ENCODE assay signal across 8 cellular contexts in the genomic region with DNA sequence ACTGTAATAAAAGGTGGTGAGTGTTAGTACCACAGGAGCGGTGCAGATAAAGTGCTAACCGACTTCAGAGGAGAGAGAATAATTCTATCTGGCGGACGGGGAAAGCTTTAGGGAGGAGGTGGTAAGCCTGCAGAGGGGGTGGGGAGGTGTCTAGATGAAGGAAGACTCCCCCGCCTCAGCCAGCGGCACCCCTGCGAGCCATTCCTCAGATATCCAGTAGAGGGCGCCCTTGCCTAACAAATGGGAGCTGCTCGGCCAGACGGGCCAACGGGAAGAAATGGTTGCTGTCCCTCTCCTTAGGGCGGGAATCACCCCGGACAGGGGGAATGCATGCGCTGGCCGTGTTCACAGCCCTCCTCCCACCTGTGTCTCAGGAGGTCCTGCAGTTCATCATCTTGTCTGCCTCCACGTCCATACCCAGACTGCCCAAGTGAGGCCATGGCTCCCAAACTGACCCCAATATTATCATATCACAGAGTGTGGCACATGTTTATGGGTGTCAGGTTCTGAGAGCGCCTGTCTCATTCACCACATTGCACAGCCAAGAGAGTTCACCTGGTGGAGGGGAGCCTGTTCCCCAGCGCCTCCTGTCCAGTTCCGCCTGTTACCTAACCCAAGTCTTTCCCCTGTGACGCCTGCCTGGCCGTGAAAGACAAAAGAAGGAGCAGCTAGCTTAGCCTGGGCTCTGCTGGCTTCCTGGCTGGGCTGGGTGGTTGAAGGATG.
DNase-seq lines count a peak whose midpoint lies in the region; ATAC-seq and TF ChIP-seq lines count a peak whose summit lies in the region.

No MANE protein-coding gene starts in this region.

- TF ChIP-seq CTCF in HFFc6 (IDR thresholded peaks at IDR 0.05) (peak; percentile 99), right atrium auricular region (IDR thresholded peaks at IDR 0.05) (peak; percentile 91 to 98)

- no peak overlapping the region for H3K9ac ChIP-seq in adipocyte (ENCODE audit: low read length)

- H3K27me3 ChIP-seq in adipocyte (replicated peaks; ENCODE audit: control insufficient read depth, insufficient read depth, low read length) = peaks cover 2% of the 10 kb centered on the region
- H3K27me3 ChIP-seq in right atrium auricular region = no peaks in the 10 kb centered on the region
- H3K27me3 ChIP-seq in aorta (ENCODE audit: control insufficient read depth in 1 of 2, insufficient read depth in 2 of 2, low read length in 1 of 2) = no peaks in the 10 kb centered on the region

- 23 to 24% methylated on average over 21 of the region's 21 CpGs for WGBS in aorta, 2 donors

- no peaks in the 10 kb centered on the region for H3K36me3 Mint-ChIP-seq in HFFc6 (ENCODE audit: low read depth)

- ATAC-seq in aorta (ENCODE audit: low FRiP score) = peak; percentile 84

- H3K4me3 Mint-ChIP-seq in HFFc6 = no peak overlapping the region

- peaks cover 5% of the 10 kb centered on the region for H3K4me1 Mint-ChIP-seq in HFFc6 (ENCODE audit: low read depth)

- peaks cover 6% of the 10 kb centered on the region; the same call in 1 of the 2 replicates for H3K27me3 Mint-ChIP-seq in HFFc6 (ENCODE audit: insufficient read depth)

- no peak overlapping the region for H3K27ac Mint-ChIP-seq in HFFc6

- DNase-seq in ELF-1 (ENCODE audit: low read depth, low spot score) = peak; percentile 97
- DNase-seq in HFFc6 = peak; percentile 62
- DNase-seq in NCI-H1436 (lab: John Stamatoyannopoulos, UW) = peak; percentile 76
- DNase-seq in SW480 (ENCODE audit: low spot score) = peak; percentile 71
- peak; percentile 88 for DNase-seq in adipocyte (ENCODE audit: low read depth)
- peak; percentile 86 for DNase-seq in right atrium auricular region (ENCODE audit: low spot score)
- peak; percentile 15 for DNase-seq in pulmonary artery endothelial cell (ENCODE audit: low read depth, low spot score)
- DNase-seq in aorta = peak; percentile 73 to 91

- H3K27ac ChIP-seq in right atrium auricular region (no peak overlapping the region), aorta (ENCODE audit: low read depth in 1 of 2, low read length in 2 of 2) (no peak overlapping the region)

- no peaks in the 10 kb centered on the region for H3K9me3 ChIP-seq in adipocyte (ENCODE audit: control insufficient read depth, low read length)
- H3K9me3 ChIP-seq in right atrium auricular region = no peaks in the 10 kb centered on the region
- no peaks in the 10 kb centered on the region for H3K9me3 ChIP-seq in aorta (ENCODE audit: control insufficient read depth, low read length)

- H3K36me3 ChIP-seq in adipocyte (ENCODE audit: control insufficient read depth, insufficient read depth, low read length, severe bottlenecking) = peaks cover 6% of the 10 kb centered on the region
- no peaks in the 10 kb centered on the region for H3K36me3 ChIP-seq in right atrium auricular region
- no peaks in the 10 kb centered on the region for H3K36me3 ChIP-seq in aorta (ENCODE audit: control insufficient read depth in 1 of 2, insufficient read depth in 2 of 2, low read length in 1 of 2)

- no peaks in the 10 kb centered on the region for H3K9me3 Mint-ChIP-seq in HFFc6

- intact Hi-C loops in aorta (cut with DNase I) = loop anchor here (2.0 to 5.0 kb wide), 3 partner anchors 40 to 906 kb away; no protein-coding TSS in a partner anchor

- H3K4me3 ChIP-seq in adipocyte (ENCODE audit: low read length) = no peak overlapping the region
- no peak overlapping the region for H3K4me3 ChIP-seq in right atrium auricular region
- no peak overlapping the region for H3K4me3 ChIP-seq in aorta (ENCODE audit: low read length in 2 of 2)

- H3K4me1 ChIP-seq in adipocyte (ENCODE audit: control insufficient read depth, insufficient read depth, low read length) = peaks cover 11% of the 10 kb centered on the region
- peaks cover 0 to 31% of the 10 kb centered on the region in 2 donors for H3K4me1 ChIP-seq in right atrium auricular region
- H3K4me1 ChIP-seq in aorta (ENCODE audit: control insufficient read depth in 1 of 2, insufficient read depth in 2 of 2, low read length in 2 of 2) = no peaks in the 10 kb centered on the region

Comparison
In these comparisons a context has a peak if more than half of its experiments do, and no peak if none do; other contexts are left out.
1. DNase-seq: peak in every context shown above with its lines; median percentile 97 in ELF-1; 88 in adipocyte; 86 in right atrium auricular region; 82 in aorta; 76 in NCI-H1436; 71 in SW480; 62 in HFFc6; 15 in pulmonary artery endothelial cell.